In genomic region chr14:71190691-71191090, GRCh38 we compare ENCODE assay signal across 22 cellular contexts.
"Had no signal": no experiment of that assay in that cellular context is flagged by ENCODE, and none has a peak within 500 bp of the region (broad histone marks: within the 10 kb centered on the region; RNA-seq: fewer than 3 reads in every experiment).

No MANE protein-coding gene starts in this region.

- H2AFZ ChIP-seq: parathyroid adenoma had no signal

- H3K27ac ChIP-seq: epithelial cell of prostate, gastrocnemius medialis, lower lobe of right lung, parathyroid adenoma, right lobe of liver, suprapubic skin, transverse colon, upper lobe of right lung, vagina had no signal

- DNase-seq: effector CD8-positive, alpha-beta T cell; endodermal cell; foreskin fibroblast; gastrocnemius medialis; head of caudate nucleus; left ventricle myocardium superior; lower lobe of right lung; natural killer cell; right lobe of liver; stimulated activated CD4-positive, alpha-beta T cell treated with anti-CD3 and anti-CD28 coated beads, Interleukin-12 subunit alpha, Interleukin-12 subunit beta, amount 100 ng/mL, for 4 hours; stimulated activated CD4-positive, alpha-beta T cell treated with anti-CD3 and anti-CD28 coated beads, Interleukin-1b, Interleukin-23, amount 100 ng/mL, for 48 hours; stimulated activated CD4-positive, alpha-beta T cell treated with anti-CD3 and anti-CD28 coated beads, Interleukin-4, amount 100 ng/mL, for 1 hour; stimulated activated CD8-positive, alpha-beta memory T cell treated with anti-CD3 and anti-CD28 coated beads, Interleukin-4, amount 100 ng/mL, for 48 hours; stimulated activated naive CD4-positive, alpha-beta T cell; stimulated activated naive CD8-positive, alpha-beta T cell treated with anti-CD3 and anti-CD28 coated beads, Interleukin-15, amount 100 ng/mL, for 72 hours; transverse colon had no signal

- H3K27me3 ChIP-seq: gastrocnemius medialis, right lobe of liver, transverse colon, upper lobe of right lung, vagina had no signal

- H3K36me3 ChIP-seq: gastrocnemius medialis, lower lobe of right lung, right lobe of liver, suprapubic skin, transverse colon, upper lobe of right lung, vagina had no signal

- H3K4me1 ChIP-seq: gastrocnemius medialis, lower lobe of right lung, parathyroid adenoma, right lobe of liver, suprapubic skin, upper lobe of right lung, vagina had no signal

- H3K9me3 ChIP-seq: gastrocnemius medialis, lower lobe of right lung, right lobe of liver, suprapubic skin, transverse colon, upper lobe of right lung, vagina had no signal

- H3K4me2 ChIP-seq: smooth muscle cell had no signal

- H3K9ac ChIP-seq: parathyroid adenoma had no signal

- H3K4me3 ChIP-seq: gastrocnemius medialis, lower lobe of right lung, right lobe of liver, smooth muscle cell, suprapubic skin, transverse colon, upper lobe of right lung, vagina had no signal
